ENCODE assay signal across 26 cellular contexts in the genomic region with DNA sequence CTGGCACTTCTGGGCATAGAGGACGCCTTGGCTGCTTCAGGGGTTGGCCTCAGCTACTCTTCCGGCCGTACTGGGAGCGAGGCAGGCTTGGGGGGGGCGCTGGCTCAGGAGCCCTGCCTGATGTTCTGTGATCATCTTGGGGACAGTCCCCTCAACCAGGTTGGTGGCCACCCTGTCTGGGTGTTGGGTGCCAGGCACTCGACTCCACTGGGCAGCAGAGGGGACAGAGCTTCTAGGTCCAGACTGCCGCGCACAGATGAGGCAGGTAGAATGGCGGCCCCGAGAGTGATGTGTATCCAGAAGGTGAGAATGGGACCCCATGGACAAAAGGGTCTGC.
DNase-seq lines count a peak whose midpoint lies in the region; ATAC-seq and TF ChIP-seq lines count a peak whose summit lies in the region.
"Had no signal": no experiment of that assay in that cellular context is flagged by ENCODE, and none has a peak within 500 bp of the region (broad histone marks: within the 10 kb centered on the region; RNA-seq: fewer than 3 reads in every experiment).

No MANE protein-coding gene starts in this region.

- H3K4me3 ChIP-seq in left ventricle myocardium inferior = no peak overlapping the region
- no peak overlapping the region for H3K4me3 ChIP-seq in spleen
- H3K4me3 ChIP-seq: BLaER1, GM12878 had no signal

- peaks cover 22% of the 10 kb centered on the region for H3K4me1 Mint-ChIP-seq in neural crest cell
- H3K4me1 Mint-ChIP-seq: CD14-positive monocyte; CD4-positive, CD25-positive, alpha-beta regulatory T cell had no signal

- whole genome bisulfite sequencing in spleen, 5 donors = 82 to 96% (median 91%) methylated on average over 5 to 10 of the region's 10 CpGs

- no peaks in the 10 kb centered on the region for H3K4me1 ChIP-seq in left ventricle myocardium inferior
- H3K4me1 ChIP-seq in spleen = no peaks in the 10 kb centered on the region
- H3K4me1 ChIP-seq: BE2C had no signal

- no peak for TF ChIP-seq POLR2A in spleen (IDR thresholded peaks at IDR 0.05)

- no peak overlapping the region for H3K4me3 Mint-ChIP-seq in neural crest cell
- H3K4me3 Mint-ChIP-seq: CD14-positive monocyte; CD4-positive, alpha-beta memory T cell; CD4-positive, CD25-positive, alpha-beta regulatory T cell; CD8-positive, alpha-beta memory T cell had no signal

- intact Hi-C loops in cardiac septum (cut with DNase I) (no loop called here), left ventricle myocardium inferior (cut with micrococcal nuclease) (no loop called here), posterior vena cava (cut with DNase I) (loop anchor here in 1 of 2 donors (10.0 kb wide), 1 partner anchor 67 kb away; no protein-coding TSS in a partner anchor), spleen (cut with DNase I; ENCODE audit: low total_unique reads) (no loop called here)

- peaks cover 2% of the 10 kb centered on the region for H3K36me3 Mint-ChIP-seq in neural crest cell (ENCODE audit: low read depth)
- H3K36me3 Mint-ChIP-seq: CD14-positive monocyte had no signal

- TF ChIP-seq CTCF in left ventricle myocardium inferior (IDR thresholded peaks at IDR 0.05; ENCODE audit: borderline replicate concordance) (no peak), neural crest cell (conservative IDR thresholded peaks at IDR 0.05) (no peak), spleen (IDR thresholded peaks at IDR 0.05 in 8 of 11, conservative IDR thresholded peaks at IDR 0.05 in 3 of 11) (no peak)

- H3K27ac Mint-ChIP-seq in neural crest cell (ENCODE audit: unreplicated experiment) = peak overlapping the region; percentile 19
- H3K27ac Mint-ChIP-seq: CD4-positive, alpha-beta memory T cell; CD4-positive, CD25-positive, alpha-beta regulatory T cell had no signal

- H3K27ac ChIP-seq in left ventricle myocardium inferior (replicated peaks) = no peak overlapping the region
- no peak overlapping the region for H3K27ac ChIP-seq in spleen
- H3K27ac ChIP-seq: BLaER1 had no signal

- peaks cover 6% of the 10 kb centered on the region for H3K9me3 Mint-ChIP-seq in neural crest cell

- DNase-seq in cardiac septum (ENCODE audit: low spot score) (peak; percentile 53), left ventricle myocardium inferior (no peak), neural crest cell (ENCODE audit: low read depth, low spot score) (no peak), posterior vena cava (ENCODE audit: low spot score) (peak; percentile 71), spleen (peak; percentile 41), activated gamma-delta T cell treated with Interleukin-2 at 50 U/mL for 16 hours (no peak)
- DNase-seq: 8988T; ACHN; BE2C; C1 segment of cervical spinal cord; CD4-positive, alpha-beta memory T cell; CD4-positive, CD25-positive, alpha-beta regulatory T cell; CD8-positive, alpha-beta memory T cell; COR-L47; DMS 273 treated with DMSO at 0.1 percent for 48 hours; DMS153; DMS53; DMS79; DND-41; EL; GDM1 had no signal

- no peaks in the 10 kb centered on the region for H3K27me3 Mint-ChIP-seq in neural crest cell (ENCODE audit: low read depth)

- peaks cover 50% of the 10 kb centered on the region for H3K27me3 ChIP-seq in left ventricle myocardium inferior (ENCODE audit: low read depth)
- peaks cover 0 to 5% (median 0%) of the 10 kb centered on the region in 7 donors for H3K27me3 ChIP-seq in spleen (replicated peaks in 1 of 7)
- H3K27me3 ChIP-seq: BLaER1 had no signal

- H3K9me3 ChIP-seq in left ventricle myocardium inferior (replicated peaks) = peaks cover 12% of the 10 kb centered on the region
- H3K9me3 ChIP-seq in spleen = peaks cover 0 to 15% (median 9%) of the 10 kb centered on the region in 8 donors
- H3K9me3 ChIP-seq: BE2C had no signal

- no peaks in the 10 kb centered on the region for H3K36me3 ChIP-seq in left ventricle myocardium inferior
- no peaks in the 10 kb centered on the region for H3K36me3 ChIP-seq in spleen
- H3K36me3 ChIP-seq: BE2C, BLaER1 had no signal

- no peak for ATAC-seq in HG03196 (IDR thresholded peaks at IDR 0.05; ENCODE audit: unreplicated experiment)
- ATAC-seq in GM19035 (IDR thresholded peaks at IDR 0.05; ENCODE audit: unreplicated experiment) = no peak
- ATAC-seq: GM12878 had no signal

Comparison
In these comparisons a context has a peak if more than half of its experiments do, and no peak if none do; other contexts are left out.
1. DNase-seq: peak in cardiac septum (single experiment), posterior vena cava (single experiment) and spleen (single experiment); none in left ventricle myocardium inferior (single experiment), neural crest cell (single experiment) and activated gamma-delta T cell treated with Interleukin-2 at 50 U/mL for 16 hours (single experiment).